In genomic region chr12:6091786-6092566, GRCh38 we compare ENCODE assay signal across 26 cellular contexts. TPM values are rescaled to one million over a fixed set of nuclear protein-coding genes. Genes with fewer than 3 reads are reported as not detected.
DNase-seq lines count a peak whose midpoint lies in the region; ATAC-seq and TF ChIP-seq lines count a peak whose summit lies in the region.
"Had no signal": no experiment of that assay in that cellular context is flagged by ENCODE, and none has a peak within 500 bp of the region (broad histone marks: within the 10 kb centered on the region; RNA-seq: fewer than 3 reads in every experiment).

No MANE protein-coding gene starts in this region.

- H2AK9ac ChIP-seq in IMR-90 (replicated peaks; ENCODE audit: low read depth, low read length, poor library complexity): peak overlapping the region; percentile 75

- in situ Hi-C loops in IMR-90 (cut with MboI; ENCODE audit: low sequenced_read_pairs): no loop called here
- in situ Hi-C loops in mammary epithelial cell (cut with MboI; ENCODE audit: low sequenced_read_pairs in 2 of 2): no loop called here

- no peaks in the 10 kb centered on the region for H4K20me1 ChIP-seq in IMR-90 (ENCODE audit: insufficient read depth, low read length)
- no peaks in the 10 kb centered on the region for H4K20me1 ChIP-seq in mammary epithelial cell (ENCODE audit: insufficient read depth, low read length)
- no peaks in the 10 kb centered on the region for H4K20me1 ChIP-seq in neural progenitor cell (ENCODE audit: low read depth)

- H3F3A ChIP-seq in neural progenitor cell (ENCODE audit: low read depth): peaks cover 9% of the 10 kb centered on the region

- TF ChIP-seq POLR2A in IMR-90 (IDR thresholded peaks at IDR 0.05; ENCODE audit: low read depth, low read length) (no peak), uterus (IDR thresholded peaks at IDR 0.05) (no peak)

- TF ChIP-seq CTCF in Caco-2 (IDR thresholded peaks at IDR 0.05; ENCODE audit: insufficient read depth in 1 of 2, low read depth in 1 of 2, low read length in 1 of 2, severe bottlenecking in 1 of 2, unreplicated experiment in 1 of 2) (no peak), IMR-90 (conservative IDR thresholded peaks at IDR 0.05; ENCODE audit: low read depth, low read length) (no peak), mammary epithelial cell (conservative IDR thresholded peaks at IDR 0.05 in 1 of 2, IDR thresholded peaks at IDR 0.05 in 1 of 2; ENCODE audit: extremely low read depth in 1 of 2, insufficient read depth in 1 of 2, low read depth in 1 of 2, low read length in 2 of 2) (no peak), neural progenitor cell (IDR thresholded peaks at IDR 0.05) (no peak), uterus (IDR thresholded peaks at IDR 0.05) (no peak)

- H2BK120ac ChIP-seq in IMR-90 (ENCODE audit: low read depth, low read length): peak overlapping the region; percentile 44; the same call in 1 of the 2 replicates

- no peak overlapping the region for H4K91ac ChIP-seq in IMR-90 (ENCODE audit: insufficient read depth, low read depth, low read length)

- no peak overlapping the region; the same call in none of the 2 replicates for H2BK20ac ChIP-seq in IMR-90 (ENCODE audit: low read depth, low read length)

- H3K36me3 ChIP-seq in Caco-2 (ENCODE audit: control insufficient read depth, insufficient read depth, low read length): no peaks in the 10 kb centered on the region
- no peaks in the 10 kb centered on the region for H3K36me3 ChIP-seq in IMR-90 (ENCODE audit: control insufficient read depth, insufficient read depth, low read length)
- H3K36me3 ChIP-seq in mammary epithelial cell (ENCODE audit: insufficient read depth, low read length): no peaks in the 10 kb centered on the region
- H3K36me3 ChIP-seq in neural progenitor cell: no peaks in the 10 kb centered on the region
- no peaks in the 10 kb centered on the region for H3K36me3 ChIP-seq in uterus
- H3K36me3 ChIP-seq: colonic mucosa, neutrophil, prostate gland had no signal

- no peak for TF ChIP-seq RAD21 in IMR-90 (IDR thresholded peaks at IDR 0.05; ENCODE audit: low read length)

- H3K36me3 Mint-ChIP-seq in Caco-2 (ENCODE audit: insufficient read depth, unreplicated experiment) (no peaks in the 10 kb centered on the region), neural progenitor cell (no peaks in the 10 kb centered on the region)

- H3K4me3 Mint-ChIP-seq in Caco-2 (ENCODE audit: unreplicated experiment) (no peak overlapping the region), neural progenitor cell (no peak overlapping the region)
- H3K4me3 Mint-ChIP-seq: activated T-cell treated with anti-CD3 and anti-CD28 coated beads, Interleukin-2, amount 50 U/mL, for 4 hours had no signal

- CTCF ChIA-PET in Caco-2 (lab: Charles Lee): interaction anchor here (1.1 to 1.4 kb wide), 2 partner anchors 104 to 137 kb away, joined by 3 to 4 read pairs; no protein-coding TSS in a partner anchor
- CTCF ChIA-PET in IMR-90 (lab: Yijun Ruan, JAX): no interaction called here
- CTCF ChIA-PET in mammary epithelial cell (lab: Charles Lee; ENCODE audit: low non-redundant PET): no interaction called here

- no peaks in the 10 kb centered on the region for H3K27me3 ChIP-seq in Caco-2 (replicated peaks; ENCODE audit: control insufficient read depth, insufficient read depth, low read length)
- H3K27me3 ChIP-seq in IMR-90 (ENCODE audit: control insufficient read depth, insufficient read depth, low read length): no peaks in the 10 kb centered on the region
- H3K27me3 ChIP-seq in mammary epithelial cell (ENCODE audit: insufficient read depth, low read length): no peaks in the 10 kb centered on the region
- H3K27me3 ChIP-seq in neural progenitor cell: no peaks in the 10 kb centered on the region
- no peaks in the 10 kb centered on the region for H3K27me3 ChIP-seq in uterus
- H3K27me3 ChIP-seq: colonic mucosa had no signal

- H3K27ac ChIP-seq in IMR-90 (ENCODE audit: insufficient read depth, low read length) (no peak overlapping the region), mammary epithelial cell (ENCODE audit: insufficient read depth, low read depth, low read length) (no peak overlapping the region), neural progenitor cell (no peak overlapping the region), uterus (no peak overlapping the region)
- H3K27ac ChIP-seq: C4-2B, colonic mucosa, neutrophil, prostate gland had no signal

- H3K18ac ChIP-seq in IMR-90 (ENCODE audit: low read depth, low read length): peak overlapping the region; percentile 22; the same call in 1 of the 2 replicates

- no peak overlapping the region for H3K23ac ChIP-seq in IMR-90 (ENCODE audit: low read depth, low read length)

- dilution Hi-C loops in IMR-90 (cut with HindIII; ENCODE audit: low sequenced_read_pairs, unreplicated experiment) (no loop called here), mammary epithelial cell (cut with HindIII; ENCODE audit: low sequenced_read_pairs) (no loop called here)

- H3K4me1 Mint-ChIP-seq in Caco-2 (ENCODE audit: low read depth, unreplicated experiment): peaks cover 29% of the 10 kb centered on the region
- peaks cover 32% of the 10 kb centered on the region for H3K4me1 Mint-ChIP-seq in neural progenitor cell

- H3K4ac ChIP-seq in IMR-90 (ENCODE audit: low read depth, low read length): peak overlapping the region; percentile 39; the same call in 1 of the 2 replicates

- H3K4me1 ChIP-seq in Caco-2 (peaks cover 45% of the 10 kb centered on the region), IMR-90 (ENCODE audit: control insufficient read depth, insufficient read depth, low read length) (peaks cover 26% of the 10 kb centered on the region), mammary epithelial cell (ENCODE audit: insufficient read depth, low read length) (peaks cover 43% of the 10 kb centered on the region), neural progenitor cell (peaks cover 14% of the 10 kb centered on the region), uterus (peaks cover 0 to 4% of the 10 kb centered on the region in 2 donors)
- H3K4me1 ChIP-seq: prostate gland had no signal

- no peak overlapping the region for H4K8ac ChIP-seq in IMR-90 (ENCODE audit: low read depth in 2 of 2, low read length in 2 of 2)

- intact Hi-C loops in Caco-2 (cut with micrococcal nuclease; ENCODE audit: unreplicated experiment): no loop called here
- intact Hi-C loops in IMR-90 (cut with micrococcal nuclease): no loop called here
- intact Hi-C loops in mammary epithelial cell (cut with micrococcal nuclease): loop anchor here (5.0 kb wide), 1 partner anchor 75 kb away; no protein-coding TSS in a partner anchor
- intact Hi-C loops in uterus (cut with DNase I; ENCODE audit: low total_unique reads): no loop called here

- H3K79me2 ChIP-seq in mammary epithelial cell (ENCODE audit: insufficient read depth, low read length): no peaks in the 10 kb centered on the region
- no peaks in the 10 kb centered on the region for H3K79me2 ChIP-seq in neural progenitor cell (ENCODE audit: low read depth)

- no peak overlapping the region; the same call in 2 of the 3 replicates for H2BK15ac ChIP-seq in IMR-90 (ENCODE audit: low read depth, low read length)

- no peaks in the 10 kb centered on the region for H3K9me3 Mint-ChIP-seq in Caco-2 (ENCODE audit: unreplicated experiment)
- peaks cover 6% of the 10 kb centered on the region for H3K9me3 Mint-ChIP-seq in neural progenitor cell
- H3K9me3 Mint-ChIP-seq: activated T-cell treated with anti-CD3 and anti-CD28 coated beads, Interleukin-2, amount 50 U/mL, for 4 hours had no signal

- no peak overlapping the region for H3K9ac ChIP-seq in IMR-90 (ENCODE audit: low read depth, low read length)
- no peak overlapping the region for H3K9ac ChIP-seq in mammary epithelial cell (ENCODE audit: insufficient read depth, low read length)
- no peak overlapping the region for H3K9ac ChIP-seq in neural progenitor cell

- peak overlapping the region; percentile 91 for H2AK5ac ChIP-seq in IMR-90 (ENCODE audit: low read depth, low read length)

- H2BK5ac ChIP-seq in IMR-90 (ENCODE audit: low read depth, low read length, poor library complexity, severe bottlenecking): peak overlapping the region; percentile 36

- no peaks in the 10 kb centered on the region for H3K9me3 ChIP-seq in Caco-2
- no peaks in the 10 kb centered on the region for H3K9me3 ChIP-seq in IMR-90 (ENCODE audit: control insufficient read depth, insufficient read depth, low read length)
- no peaks in the 10 kb centered on the region for H3K9me3 ChIP-seq in mammary epithelial cell (replicated peaks; ENCODE audit: insufficient read depth, low read length)
- no peaks in the 10 kb centered on the region for H3K9me3 ChIP-seq in neural progenitor cell (ENCODE audit: low read depth)
- H3K9me3 ChIP-seq in uterus: no peaks in the 10 kb centered on the region
- H3K9me3 ChIP-seq: colonic mucosa, neutrophil, prostate gland had no signal

- no peak for ATAC-seq in IMR-90 (ENCODE audit: low read depth)
- ATAC-seq in GM18858 (IDR thresholded peaks at IDR 0.05; ENCODE audit: unreplicated experiment): no peak
- ATAC-seq: activated T-cell treated with anti-CD3 and anti-CD28 coated beads, Interleukin-2, amount 50 U/mL, for 4 hours; GM12878 had no signal

- POLR2A ChIA-PET in Caco-2 (lab: Charles Lee): no interaction called here
- POLR2A ChIA-PET in IMR-90 (lab: Charles Lee; ENCODE audit: unreplicated experiment): no interaction called here

- H3K27me3 Mint-ChIP-seq in Caco-2 (ENCODE audit: insufficient read depth, unreplicated experiment) (no peaks in the 10 kb centered on the region), neural progenitor cell (ENCODE audit: insufficient read depth, low read depth) (peaks cover 5% of the 10 kb centered on the region)

- H3K9me1 ChIP-seq in IMR-90 (ENCODE audit: insufficient read depth, low read length): peaks cover 30% of the 10 kb centered on the region

- H2AFZ ChIP-seq in IMR-90 (replicated peaks; ENCODE audit: low read length, poor library complexity) (peak overlapping the region; percentile 60), mammary epithelial cell (ENCODE audit: low read depth, low read length) (no peak overlapping the region), neural progenitor cell (replicated peaks) (no peak overlapping the region)

- H3K4me3 ChIP-seq in Caco-2 (ENCODE audit: low read depth, low read length) (no peak overlapping the region), IMR-90 (ENCODE audit: insufficient read depth, low read depth, low read length) (no peak overlapping the region), mammary epithelial cell (replicated peaks in 1 of 3; ENCODE audit: insufficient read depth in 1 of 3, low read depth in 2 of 3, low read length in 3 of 3) (no peak overlapping the region), neural progenitor cell (no peak overlapping the region), uterus (no peak overlapping the region)
- H3K4me3 ChIP-seq: colonic mucosa, GM12878, prostate gland, skin epidermis had no signal

- WGBS in IMR-90 (ENCODE audit: extremely low coverage in 2 of 2, insufficient read length in 1 of 2), 2 experiments: 96% methylated on average over 3 of the region's 14 CpGs; no CpG with 5 or more reads in 1 of the 2 experiments
- 95% methylated on average over 12 of the region's 14 CpGs for WGBS in mammary epithelial cell (ENCODE audit: low coverage, missing lambda C conversion rate)

- no peaks in the 10 kb centered on the region for H3K79me1 ChIP-seq in IMR-90 (ENCODE audit: low read depth in 1 of 2, low read length in 2 of 2)

- BruUV-seq in Caco-2 (replicated peaks; lab: Mats Ljungman, UMichigan): no TSS peak
- BruUV-seq in IMR-90 (replicated peaks; lab: Mats Ljungman, UMichigan): no TSS peak
- BruUV-seq in mammary epithelial cell (replicated peaks; lab: Mats Ljungman, UMichigan): TSS peak; percentile 96

- no peak overlapping the region for H3K56ac ChIP-seq in IMR-90 (ENCODE audit: extremely low read depth, insufficient read depth, low read length)

- no peak overlapping the region; the same call in 1 of the 2 replicates for H3K14ac ChIP-seq in IMR-90 (replicated peaks; ENCODE audit: low read depth, low read length)

- peak overlapping the region; percentile 87 for H3K27ac Mint-ChIP-seq in Caco-2 (ENCODE audit: unreplicated experiment)
- peak overlapping the region; percentile 6 for H3K27ac Mint-ChIP-seq in neural progenitor cell

- DNase-seq in Caco-2 (no peak), IMR-90 (no peak), mammary epithelial cell (no peak), neural progenitor cell (ENCODE audit: low spot score) (no peak), uterus (no peak)
- DNase-seq in stimulated activated CD8-positive, alpha-beta memory T cell treated with anti-CD3 and anti-CD28 coated beads, Interleukin-4, amount 100 ng/mL, for 48 hours: no peak
- DNase-seq: activated CD4-positive, alpha-beta T cell treated with anti-CD3 and anti-CD28 coated beads for 4 hours; activated T-cell treated with anti-CD3 and anti-CD28 coated beads, Interleukin-2, amount 50 U/mL, for 4 hours; colonic mucosa; H7; Kasumi-1; kidney; NCI-H1105; NCI-H2107; NCI-H510A; NK-92 treated with Interleukin-12 subunit alpha and Interleukin-12 subunit beta, amount 100 ng/mL, for 24 hours; stimulated activated CD4-positive, alpha-beta T cell treated with anti-CD3 and anti-CD28 coated beads, Interleukin-2, amount 100 ng/mL, for 24 hours; substantia nigra; T-helper 2 cell had no signal

- H3K4me2 ChIP-seq in IMR-90 (ENCODE audit: low read depth, low read length) (no peak overlapping the region), mammary epithelial cell (ENCODE audit: insufficient read depth, low read depth, low read length) (no peak overlapping the region), neural progenitor cell (no peak overlapping the region)

- no peak overlapping the region for H4K5ac ChIP-seq in IMR-90 (ENCODE audit: low read depth, low read length)

RNA-seq across cellular contexts. Expression of gene VWF, which starts 32.5 kb away (rescaled TPM):
- total RNA-seq in Caco-2 (2022): 0.30 and 0.41 TPM in 2 replicates
- under 0.01 TPM in 2 replicates for total RNA-seq in IMR-90 (2012; rRNA removed)
- 0.09 and 0.10 TPM in 2 replicates for polyA plus RNA-seq in IMR-90 (2012; rRNA removed)
- 0.04 and 0.11 TPM in 2 replicates for polyA plus RNA-seq in IMR-90 (2012; cell fraction: cytosol; rRNA removed)
- 0.14 and 0.34 TPM in 2 replicates for polyA plus RNA-seq in IMR-90 (2012; cell fraction: nucleus; rRNA removed; ENCODE audit: low replicate concordance)
- under 1 TPM; under 0.01 to 0.49 TPM for total RNA-seq in mammary epithelial cell
- polyA plus RNA-seq in mammary epithelial cell: 0.07 TPM
- 1.1 TPM for polyA minus RNA-seq in mammary epithelial cell
- 8.0 and 11.3 TPM in 2 replicates for total RNA-seq in neural progenitor cell (ENCODE audit: low replicate concordance)
- 100 to 1,000 TPM; 122 to 949 (median 380) TPM for total RNA-seq in uterus
- total RNA-seq: Daoy had no signal
